9 cellular contexts compared by ENCODE assay signal in the genomic region with DNA sequence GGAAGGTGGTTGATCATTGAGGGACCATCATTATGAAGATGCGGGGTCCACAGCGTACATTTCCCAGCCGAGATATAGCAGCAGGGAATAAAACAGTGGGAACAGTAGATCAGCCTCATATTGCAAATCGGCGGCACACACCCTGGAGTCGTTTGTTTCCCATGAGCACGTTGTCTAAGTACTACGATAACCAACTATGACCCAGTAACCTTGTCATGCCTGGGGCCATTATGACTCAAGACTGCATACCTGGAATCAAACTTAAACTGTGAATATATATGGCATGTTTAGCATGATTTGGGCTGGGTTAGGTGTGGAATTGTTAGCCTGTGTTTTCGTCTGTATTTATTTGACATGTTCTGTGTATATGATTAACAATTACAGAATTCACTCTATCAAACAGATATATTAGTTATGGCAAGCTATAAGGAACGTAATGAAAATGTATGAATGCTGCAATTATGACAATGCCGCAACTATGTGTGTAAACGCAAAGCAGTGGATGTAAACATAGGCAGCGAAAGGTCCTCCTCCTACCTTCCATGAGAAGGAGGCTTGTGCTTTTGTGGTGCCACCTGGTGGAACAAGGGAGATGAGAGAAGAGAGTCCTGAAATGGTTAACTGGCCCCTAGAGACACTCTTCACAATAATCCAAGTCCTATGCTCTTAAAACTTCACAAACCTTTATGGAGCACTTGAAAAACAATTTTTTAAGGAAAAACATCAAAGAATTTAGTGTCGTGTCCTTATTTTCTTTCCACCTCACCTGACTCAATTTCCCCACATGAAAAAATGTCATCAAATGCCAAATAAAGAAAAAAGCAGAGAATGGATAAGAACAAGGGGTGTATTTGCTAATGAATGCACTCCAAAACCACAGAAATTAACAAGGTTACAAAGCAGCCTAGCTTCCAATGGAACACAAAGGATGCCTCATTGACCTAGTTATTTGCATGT. TPM values are rescaled to one million over a fixed set of nuclear protein-coding genes. Genes with fewer than 3 reads are reported as not detected.
DNase-seq lines count a peak whose midpoint lies in the region; ATAC-seq and TF ChIP-seq lines count a peak whose summit lies in the region.
"Had no signal": no experiment of that assay in that cellular context is flagged by ENCODE, and none has a peak within 500 bp of the region (broad histone marks: within the 10 kb centered on the region; RNA-seq: fewer than 3 reads in every experiment).

No MANE protein-coding gene starts in this region.

- no peaks in the 10 kb centered on the region for H3K27me3 Mint-ChIP-seq in activated CD4-positive, alpha-beta T cell treated with anti-CD3 and anti-CD28 coated beads, Interleukin-2, amount 10 ng/mL, durations not matched to agents 24 days and 14 days

- peak; percentile 60; the same call in 1 of the 2 replicates for TF ChIP-seq CTCF in OCI-LY7 (conservative IDR thresholded peaks at IDR 0.05; ENCODE audit: low read length)

- no TSS peak for BruUV-seq in OCI-LY7 (replicated peaks; lab: Mats Ljungman, UMichigan)

- H3K9me3 ChIP-seq in OCI-LY7 (ENCODE audit: low read length) = no peaks in the 10 kb centered on the region
- H3K9me3 ChIP-seq in iPS DF 6.9 (ENCODE audit: control insufficient read depth, insufficient read depth, low read length) = no peaks in the 10 kb centered on the region

- no peaks in the 10 kb centered on the region for H3K9me2 ChIP-seq in OCI-LY7 (ENCODE audit: insufficient read depth, low read length)

- no CpG with 5 or more reads among the region's 14 CpGs for WGBS in iPS DF 6.9 (ENCODE audit: insufficient coverage, insufficient read length)

- no peaks in the 10 kb centered on the region for H3K4me1 Mint-ChIP-seq in activated CD4-positive, alpha-beta T cell treated with anti-CD3 and anti-CD28 coated beads, Interleukin-2, amount 10 ng/mL, durations not matched to agents 24 days and 14 days

- H3K36me3 ChIP-seq in H7 (replicated peaks; ENCODE audit: control insufficient read depth, insufficient read depth, low read length) = no peaks in the 10 kb centered on the region
- H3K36me3 ChIP-seq in OCI-LY7 (ENCODE audit: insufficient read depth, low read length) = no peaks in the 10 kb centered on the region
- H3K36me3 ChIP-seq in iPS DF 6.9 (ENCODE audit: control insufficient read depth, insufficient read depth, low read length) = no peaks in the 10 kb centered on the region

- no peak overlapping the region for H3K4me3 ChIP-seq in H7 (ENCODE audit: insufficient read depth, low read depth, low read length)
- no peak overlapping the region for H3K4me3 ChIP-seq in OCI-LY7 (ENCODE audit: low read depth, low read length, poor library complexity, severe bottlenecking)
- H3K4me3 ChIP-seq in iPS DF 6.9 (ENCODE audit: low read length) = no peak overlapping the region

- no peaks in the 10 kb centered on the region for H3K79me2 ChIP-seq in OCI-LY7 (ENCODE audit: insufficient read depth, low read depth, low read length)

- H3K36me3 Mint-ChIP-seq in activated CD4-positive, alpha-beta T cell treated with anti-CD3 and anti-CD28 coated beads, Interleukin-2, amount 10 ng/mL, durations not matched to agents 24 days and 14 days (ENCODE audit: low read depth) = no peaks in the 10 kb centered on the region

- no peaks in the 10 kb centered on the region for H3K9me3 Mint-ChIP-seq in activated CD4-positive, alpha-beta T cell treated with anti-CD3 and anti-CD28 coated beads, Interleukin-2, amount 10 ng/mL, durations not matched to agents 24 days and 14 days

- H3K27me3 ChIP-seq in H7 (ENCODE audit: control insufficient read depth, insufficient read depth, low read length) = no peaks in the 10 kb centered on the region
- no peaks in the 10 kb centered on the region for H3K27me3 ChIP-seq in iPS DF 6.9 (ENCODE audit: control insufficient read depth, insufficient read depth, low read length)

- intact Hi-C loops in OCI-LY7 (cut with micrococcal nuclease; ENCODE audit: unreplicated experiment) = no loop called here
- intact Hi-C loops in activated CD4-positive, alpha-beta T cell treated with anti-CD3 and anti-CD28 coated beads, Interleukin-2, amount 10 ng/mL, durations not matched to agents 24 days and 14 days (cut with micrococcal nuclease) = no loop called here

- no peak overlapping the region for H3K4me2 ChIP-seq in OCI-LY7 (ENCODE audit: low read length)

- H3K4me1 ChIP-seq in OCI-LY7 (ENCODE audit: insufficient read depth, low read length, poor library complexity, severe bottlenecking) (no peaks in the 10 kb centered on the region), iPS DF 6.9 (ENCODE audit: control insufficient read depth, insufficient read depth, low read length) (no peaks in the 10 kb centered on the region)

- no peak overlapping the region for H3K4me3 Mint-ChIP-seq in activated CD4-positive, alpha-beta T cell treated with anti-CD3 and anti-CD28 coated beads, Interleukin-2, amount 10 ng/mL, durations not matched to agents 24 days and 14 days

- no peaks in the 10 kb centered on the region for H4K20me1 ChIP-seq in OCI-LY7 (ENCODE audit: insufficient read depth, low read length)

- POLR2A ChIA-PET in OCI-LY7 (lab: Charles Lee) = interaction anchor here (0.6 kb wide), 1 partner anchor 19 kb away, joined by 4 read pairs; no protein-coding TSS in a partner anchor

- CTCF ChIA-PET in OCI-LY7 (lab: Charles Lee; ENCODE audit: unreplicated experiment) = no interaction called here

- no peak overlapping the region for H3K27ac ChIP-seq in OCI-LY7 (ENCODE audit: low read depth, low read length, poor library complexity, severe bottlenecking)
- H3K27ac ChIP-seq in iPS DF 6.9 (ENCODE audit: low read length) = no peak overlapping the region

- DNase-seq in Daoy (ENCODE audit: low read depth) (peak; percentile 8), H7 (peak; percentile 37), OCI-LY7 (ENCODE audit: low spot score) (peak; percentile 1), iPS DF 6.9 (ENCODE audit: low read depth, low spot score) (peak; percentile 20), UCSD-AML1 (lab: John Stamatoyannopoulos, UW; ENCODE audit: unreplicated experiment) (no peak), NCI-H2227 (lab: John Stamatoyannopoulos, UW; ENCODE audit: unreplicated experiment) (no peak)
- no peak for DNase-seq in activated CD4-positive, alpha-beta T cell treated with anti-CD3 and anti-CD28 coated beads, Interleukin-2, amount 10 ng/mL, durations not matched to agents 24 days and 14 days
- DNase-seq in stimulated activated naive CD8-positive, alpha-beta T cell treated with anti-CD3 and anti-CD28 coated beads, Interleukin-15, Interleukin-2, amounts not matched to agents 100 U/mL and 50 U/mL, for 24 hours = no peak

- ATAC-seq in stimulated activated naive CD8-positive, alpha-beta T cell treated with anti-CD3 and anti-CD28 coated beads, Interleukin-15, Interleukin-2, amounts not matched to agents 100 U/mL and 50 U/mL, for 24 hours = no peak

- no peak overlapping the region for H2AFZ ChIP-seq in OCI-LY7 (ENCODE audit: low read length)

- H3K27ac Mint-ChIP-seq in activated CD4-positive, alpha-beta T cell treated with anti-CD3 and anti-CD28 coated beads, Interleukin-2, amount 10 ng/mL, durations not matched to agents 24 days and 14 days = no peak overlapping the region

RNA-seq across cellular contexts. Expression of a gene that starts 47.1 kb away (rescaled TPM):
- 0.21 and 0.23 TPM in 2 replicates for total RNA-seq in Daoy (2014; rRNA removed; shearing (Covaris generic))
- total RNA-seq in H7 (2014; rRNA removed; shearing (Covaris generic)) = 6.5 and 7.9 TPM in 2 replicates
- not detected in 2 replicates for total RNA-seq in OCI-LY7 (2014; rRNA removed; shearing (Covaris generic))
- not detected in 2 replicates for total RNA-seq in OCI-LY7 (2022)
- not detected in 2 replicates for total RNA-seq in activated CD4-positive, alpha-beta T cell treated with anti-CD3 and anti-CD28 coated beads, Interleukin-2, amount 10 ng/mL, durations not matched to agents 24 days and 14 days
- total RNA-seq: activated CD8-positive, alpha-beta memory T cell treated with anti-CD3 and anti-CD28 coated beads for 36 hours had no signal

Comparison
In these comparisons a context has a peak if more than half of its experiments do, and no peak if none do; other contexts are left out.
1. DNase-seq: peak in Daoy (single experiment), H7 (single experiment), OCI-LY7 (single experiment) and iPS DF 6.9 (single experiment); none in UCSD-AML1 (single experiment), NCI-H2227 (single experiment), activated CD4-positive, alpha-beta T cell treated with anti-CD3 and anti-CD28 coated beads, Interleukin-2, amount 10 ng/mL, durations not matched to agents 24 days and 14 days (single experiment) and stimulated activated naive CD8-positive, alpha-beta T cell treated with anti-CD3 and anti-CD28 coated beads, Interleukin-15, Interleukin-2, amounts not matched to agents 100 U/mL and 50 U/mL, for 24 hours (single experiment).